Comparison of ENCODE assay signal across 8 cellular contexts in genomic region chr12:122081108-122081696, GRCh38. TPM values are rescaled to one million over a fixed set of nuclear protein-coding genes. Genes with fewer than 3 reads are reported as not detected.
A peak's percentile ranks its signal among the peaks of the same experiment; 100 is the strongest.
DNase-seq lines count a peak whose midpoint lies in the region; ATAC-seq and TF ChIP-seq lines count a peak whose summit lies in the region.

No MANE protein-coding gene starts in this region.

- H3K9ac ChIP-seq in DND-41 (ENCODE audit: low read depth, low read length) (peak overlapping the region; percentile 72), PC-3 (ENCODE audit: low read length) (peak overlapping the region; percentile 79), duodenal mucosa (ENCODE audit: low read depth in 1 of 2, low read length in 2 of 2) (peak overlapping the region; percentile 2 to 86)

- ATAC-seq in DND-41 (ENCODE audit: insufficient read depth, low read depth) = no peak
- peak; percentile 53 for ATAC-seq in PC-3
- no peak for ATAC-seq in naive thymus-derived CD8-positive, alpha-beta T cell
- ATAC-seq in GM21717 (IDR thresholded peaks at IDR 0.05; ENCODE audit: unreplicated experiment) = no peak
- ATAC-seq in GM19035 (IDR thresholded peaks at IDR 0.05; ENCODE audit: unreplicated experiment) = no peak

- H3K4me1 Mint-ChIP-seq in naive thymus-derived CD8-positive, alpha-beta T cell = peaks cover 31 to 77% (median 59%) of the 10 kb centered on the region in 4 donors

- peak overlapping the region in 1 of 2 experiments; percentile 93; a peak in 3 of 4 replicates for H3K4me3 ChIP-seq in DND-41 (ENCODE audit: low read depth in 1 of 2, low read length in 2 of 2)
- peak overlapping the region; percentile 81 for H3K4me3 ChIP-seq in PC-3 (ENCODE audit: low read length)
- H3K4me3 ChIP-seq in duodenal mucosa (ENCODE audit: low read depth in 1 of 2, low read length in 2 of 2) = peak overlapping the region; percentile 77 to 78

- H3K27ac ChIP-seq in DND-41 (ENCODE audit: low read length) (peak overlapping the region; percentile 73), PC-3 (ENCODE audit: low read length) (peak overlapping the region; percentile 85), duodenal mucosa (ENCODE audit: low read depth, low read length) (peak overlapping the region; percentile 65)

- peak overlapping the region in 6 of 10 donors; percentile 84 to 97 (median 94) for H3K27ac Mint-ChIP-seq in naive thymus-derived CD8-positive, alpha-beta T cell

- peaks cover 9% of the 10 kb centered on the region for H3F3A ChIP-seq in PC-3 (ENCODE audit: low read length, unreplicated experiment)

- DNase-seq in DND-41 = no peak
- DNase-seq in PC-3 = peak; percentile 92
- peak in 1 of 10 donors; percentile 36 for DNase-seq in naive thymus-derived CD8-positive, alpha-beta T cell
- no peak for DNase-seq in posterior vena cava (ENCODE audit: low spot score)
- no peak for DNase-seq in ecto neural progenitor cell (ENCODE audit: low spot score)

- no peaks in the 10 kb centered on the region for H3K9me2 ChIP-seq in PC-3 (replicated peaks; ENCODE audit: low read length)

- CTCF ChIA-PET in PC-3 (lab: Charles Lee) = interaction anchor here (1.0 kb wide), 1 partner anchor 18 kb away, joined by 4 read pairs; no protein-coding TSS in a partner anchor

- intact Hi-C loops in PC-3 (cut with micrococcal nuclease) (loop anchor here (1.0 to 2.0 kb wide), 2 partner anchors 30 to 42 kb away; no protein-coding TSS in a partner anchor), posterior vena cava (cut with DNase I) (no loop called here)

- H3K4me1 ChIP-seq in DND-41 (ENCODE audit: insufficient read depth, low read length) = peaks cover 51% of the 10 kb centered on the region
- peaks cover 27% of the 10 kb centered on the region for H3K4me1 ChIP-seq in PC-3 (ENCODE audit: insufficient read depth, low read length)
- peaks cover 56 to 60% of the 10 kb centered on the region in 2 donors for H3K4me1 ChIP-seq in duodenal mucosa (ENCODE audit: control insufficient read depth in 1 of 2, insufficient read depth in 2 of 2, low read length in 2 of 2)

- BruUV-seq in PC-3 (replicated peaks; lab: Mats Ljungman, UMichigan) = no TSS peak

- POLR2A ChIA-PET in PC-3 (lab: Charles Lee; ENCODE audit: unreplicated experiment) = interaction anchor here (0.6 to 1.3 kb wide), 4 partner anchors 17 to 67 kb away, joined by 4 to 6 read pairs (median 6); no protein-coding TSS in a partner anchor
- POLR2A ChIA-PET in naive thymus-derived CD8-positive, alpha-beta T cell (lab: Charles Lee) = interaction anchor here (0.7 to 5.8 kb wide), 14 partner anchors 8 to 283 kb away, joined by 3 to 213 read pairs (median 5); no protein-coding TSS in a partner anchor

- H3K36me3 Mint-ChIP-seq in naive thymus-derived CD8-positive, alpha-beta T cell = peaks cover 12 to 20% (median 13%) of the 10 kb centered on the region in 3 donors

- H3K4me3 Mint-ChIP-seq in naive thymus-derived CD8-positive, alpha-beta T cell = peak overlapping the region in 9 of 10 donors; percentile 91 to 99 (median 98)

- TF ChIP-seq CTCF in DND-41 (IDR thresholded peaks at IDR 0.05; ENCODE audit: borderline replicate concordance, extremely low read depth, low read length, poor library complexity, severe bottlenecking) (no peak), PC-3 (conservative IDR thresholded peaks at IDR 0.05; ENCODE audit: low read depth, low read length) (no peak)

- peaks cover 23% of the 10 kb centered on the region for H3K36me3 ChIP-seq in DND-41 (ENCODE audit: insufficient read depth, low read length)
- H3K36me3 ChIP-seq in PC-3 (ENCODE audit: low read depth, low read length) = peaks cover 5% of the 10 kb centered on the region; the same call in 1 of the 2 replicates
- peaks cover 0 to 19% of the 10 kb centered on the region in 2 donors for H3K36me3 ChIP-seq in duodenal mucosa (ENCODE audit: control insufficient read depth in 1 of 2, insufficient read depth in 2 of 2, low read length in 2 of 2)

- H4K20me1 ChIP-seq in DND-41 (ENCODE audit: insufficient read depth, low read length) = peaks cover 35% of the 10 kb centered on the region; the same call in 1 of the 2 replicates
- peaks cover 23% of the 10 kb centered on the region for H4K20me1 ChIP-seq in PC-3 (ENCODE audit: low read length)

- H3K9me3 Mint-ChIP-seq in naive thymus-derived CD8-positive, alpha-beta T cell = no peaks in the 10 kb centered on the region

- H3K27me3 Mint-ChIP-seq in naive thymus-derived CD8-positive, alpha-beta T cell = no peaks in the 10 kb centered on the region

- H3K4me2 ChIP-seq in DND-41 (ENCODE audit: insufficient read depth, low read length) (peak overlapping the region; percentile 90), PC-3 (ENCODE audit: low read length) (peak overlapping the region; percentile 93)

- no peaks in the 10 kb centered on the region for H3K9me3 ChIP-seq in DND-41 (ENCODE audit: insufficient read depth, low read length, severe bottlenecking)
- no peaks in the 10 kb centered on the region for H3K9me3 ChIP-seq in PC-3 (ENCODE audit: low read length)
- no peaks in the 10 kb centered on the region for H3K9me3 ChIP-seq in duodenal mucosa (ENCODE audit: control insufficient read depth in 1 of 2, low read length in 2 of 2)

- peaks cover 67% of the 10 kb centered on the region for H3K79me2 ChIP-seq in DND-41 (ENCODE audit: insufficient read depth, low read length)
- H3K79me2 ChIP-seq in PC-3 (ENCODE audit: low read length) = peaks cover 73% of the 10 kb centered on the region

- H2AFZ ChIP-seq in DND-41 (ENCODE audit: low read depth, low read length) (no peak overlapping the region), PC-3 (ENCODE audit: low read length) (no peak overlapping the region)

- H3K27me3 ChIP-seq in DND-41 (ENCODE audit: insufficient read depth, low read length, poor library complexity) (no peaks in the 10 kb centered on the region), PC-3 (ENCODE audit: low read length) (no peaks in the 10 kb centered on the region), duodenal mucosa (ENCODE audit: control insufficient read depth in 1 of 2, insufficient read depth in 2 of 2, low read length in 2 of 2) (no peaks in the 10 kb centered on the region)

RNA-seq across cellular contexts. Expression of gene MLXIP, which starts 2.6 kb away (rescaled TPM):
- total RNA-seq in PC-3 (2014; rRNA removed) (16.7 and 21.8 TPM in 2 replicates), posterior vena cava (10 to 100 TPM; 78.3 to 81.4 TPM)
- total RNA-seq in naive thymus-derived CD8-positive, alpha-beta T cell = 100 to 1,000 TPM; 162 to 165 TPM
- 10 to 100 TPM; 17.3 to 43.3 (median 20.0) TPM for polyA plus RNA-seq in naive thymus-derived CD8-positive, alpha-beta T cell

RNA-seq across cellular contexts. Expression of gene BCL7A, which starts 59.5 kb away (rescaled TPM):
- total RNA-seq in PC-3 (2014; rRNA removed) (31.6 and 32.5 TPM in 2 replicates), posterior vena cava (1 to 10 TPM; 3.3 to 7.6 TPM)
- total RNA-seq in naive thymus-derived CD8-positive, alpha-beta T cell = 10 to 100 TPM; 10.5 to 12.0 TPM
- polyA plus RNA-seq in naive thymus-derived CD8-positive, alpha-beta T cell = 1 to 10 TPM; 3.0 to 7.3 (median 7.1) TPM
